ENCODE assay signal across 8 cellular contexts in the genomic region with DNA sequence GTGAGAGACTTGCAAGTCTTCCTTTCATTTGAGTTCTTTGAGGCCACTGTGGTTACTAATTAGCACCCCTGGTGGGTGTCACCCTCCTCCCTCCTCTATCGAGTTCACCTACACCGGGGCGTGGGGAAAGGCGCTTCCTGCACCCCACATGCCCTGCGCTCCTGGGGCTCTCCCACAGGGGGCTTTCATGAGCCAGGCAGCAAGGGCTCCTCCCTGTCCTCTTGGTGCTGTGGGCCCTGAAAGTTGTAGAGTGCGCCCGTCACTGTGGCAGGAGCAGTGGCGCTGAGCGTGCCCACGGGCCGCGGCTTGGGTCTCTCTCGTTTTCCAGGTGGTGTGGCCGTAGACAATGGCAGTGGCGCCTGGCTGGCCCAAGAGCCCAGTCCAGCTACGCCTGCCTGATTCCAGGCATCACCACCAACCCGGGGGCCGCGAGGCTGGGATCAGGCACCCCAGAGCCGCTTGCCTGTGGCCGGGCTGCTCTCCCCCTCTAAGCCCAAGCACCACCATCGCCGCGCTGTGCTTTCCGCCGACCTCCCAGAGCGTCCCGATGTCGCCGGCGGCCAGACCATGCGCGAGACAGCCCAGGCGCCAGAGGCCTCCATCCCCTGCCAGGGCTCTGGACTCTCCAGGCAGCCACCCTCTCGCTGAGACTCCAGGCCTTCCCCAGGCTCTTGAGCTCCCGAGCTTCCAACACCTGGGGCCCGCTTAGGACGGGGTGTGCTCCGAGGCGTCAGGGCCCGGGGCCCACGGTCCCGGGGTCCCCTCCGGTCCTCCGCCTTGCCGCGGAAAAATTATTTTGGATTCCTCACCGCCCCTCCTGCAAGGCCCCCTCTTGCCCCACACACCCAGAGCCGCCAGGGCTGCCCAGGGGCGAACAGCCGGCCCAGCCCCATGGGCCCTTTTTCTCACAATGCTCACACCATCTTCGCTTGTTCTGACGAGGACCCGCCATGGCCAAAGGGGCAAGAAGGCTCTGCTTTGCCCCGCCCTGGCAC. TPM values are rescaled to one million over a fixed set of nuclear protein-coding genes. Genes with fewer than 3 reads are reported as not detected.
DNase-seq lines count a peak whose midpoint lies in the region; ATAC-seq and TF ChIP-seq lines count a peak whose summit lies in the region.
"Not testable (repeated sequence)": the region's sequence is repeated elsewhere in the genome, so short reads cannot be mapped to it uniquely, and the experiment has no call there.

No MANE protein-coding gene starts in this region.

- DNase-seq in ELR (ENCODE audit: low read depth), result peak; percentile 4
- DNase-seq in LNCaP clone FGC (ENCODE audit: low read depth), result not testable (repeated sequence)
- peak; percentile 57 for DNase-seq in activated CD8-positive, alpha-beta memory T cell treated with anti-CD3 and anti-CD28 coated beads, Interleukin-2, amount 50 U/mL, for 4 hours
- peak; percentile 61 for DNase-seq in lower lobe of right lung
- peak; percentile 36 to 60 for DNase-seq in stimulated activated CD8-positive, alpha-beta memory T cell treated with anti-CD3 and anti-CD28 coated beads, Interleukin-7, amount 100 ng/mL, for 4 hours (ENCODE audit: low read depth in 2 of 2)

- H3K27ac ChIP-seq in lower lobe of right lung, result not testable (repeated sequence)

- H3K27me3 ChIP-seq in lower lobe of right lung (ENCODE audit: low read depth), result not testable (repeated sequence)

- not testable (repeated sequence) for H3K36me3 ChIP-seq in lower lobe of right lung

- H3K4me1 ChIP-seq in lower lobe of right lung, result not testable (repeated sequence)

- H3K4me3 ChIP-seq in LNCaP clone FGC (ENCODE audit: low read depth, low read length), result peak overlapping the region; percentile 33; the same call in 1 of the 2 replicates
- H3K4me3 ChIP-seq in lower lobe of right lung, result not testable (repeated sequence)

- H3K36me3 Mint-ChIP-seq in dendritic cell treated with granulocyte-macrophage colony-stimulating factor and Interleukin-4, amounts not matched to agents 40 ng/mL and 50 ng/mL, for 4 days (ENCODE audit: low read depth), result not testable (repeated sequence)

- H3K27me3 Mint-ChIP-seq in dendritic cell treated with granulocyte-macrophage colony-stimulating factor and Interleukin-4, amounts not matched to agents 40 ng/mL and 50 ng/mL, for 4 days, result not testable (repeated sequence)

- not testable (repeated sequence) for H3K27ac Mint-ChIP-seq in dendritic cell treated with granulocyte-macrophage colony-stimulating factor and Interleukin-4, amounts not matched to agents 40 ng/mL and 50 ng/mL, for 4 days

- H3K9me3 Mint-ChIP-seq in dendritic cell treated with granulocyte-macrophage colony-stimulating factor and Interleukin-4, amounts not matched to agents 40 ng/mL and 50 ng/mL, for 4 days, result peaks cover 43% of the 10 kb centered on the region

- H3K4me3 Mint-ChIP-seq in dendritic cell treated with granulocyte-macrophage colony-stimulating factor and Interleukin-4, amounts not matched to agents 40 ng/mL and 50 ng/mL, for 4 days, result peak overlapping the region; percentile 9

- intact Hi-C loops in dendritic cell treated with granulocyte-macrophage colony-stimulating factor and Interleukin-4, amounts not matched to agents 40 ng/mL and 50 ng/mL, for 4 days (cut with micrococcal nuclease); lower lobe of right lung (cut with DNase I): not testable (repeated sequence)

- not testable (repeated sequence) for H3K9me3 ChIP-seq in lower lobe of right lung

- TF ChIP-seq CTCF in LNCaP clone FGC (IDR thresholded peaks at IDR 0.05; ENCODE audit: control insufficient read depth, extremely low read depth, insufficient read depth); lower lobe of right lung (IDR thresholded peaks at IDR 0.05): not testable (repeated sequence)

- not testable (repeated sequence) for H3K4me1 Mint-ChIP-seq in dendritic cell treated with granulocyte-macrophage colony-stimulating factor and Interleukin-4, amounts not matched to agents 40 ng/mL and 50 ng/mL, for 4 days (ENCODE audit: low read depth)

- ATAC-seq in GM19372 (IDR thresholded peaks at IDR 0.05; ENCODE audit: low read depth, unreplicated experiment) (peak; percentile 100), HG02885 (IDR thresholded peaks at IDR 0.05; ENCODE audit: poor library complexity, unreplicated experiment) (peak; percentile 100), lower lobe of right lung (peak; percentile 63 to 83)

RNA-seq across cellular contexts. Expression of gene ZNG1F, which starts 46.0 kb away (rescaled TPM):
- total RNA-seq in lower lobe of right lung, result 5.6 TPM
